ENCODE assay signal across 26 cellular contexts in the genomic region with DNA sequence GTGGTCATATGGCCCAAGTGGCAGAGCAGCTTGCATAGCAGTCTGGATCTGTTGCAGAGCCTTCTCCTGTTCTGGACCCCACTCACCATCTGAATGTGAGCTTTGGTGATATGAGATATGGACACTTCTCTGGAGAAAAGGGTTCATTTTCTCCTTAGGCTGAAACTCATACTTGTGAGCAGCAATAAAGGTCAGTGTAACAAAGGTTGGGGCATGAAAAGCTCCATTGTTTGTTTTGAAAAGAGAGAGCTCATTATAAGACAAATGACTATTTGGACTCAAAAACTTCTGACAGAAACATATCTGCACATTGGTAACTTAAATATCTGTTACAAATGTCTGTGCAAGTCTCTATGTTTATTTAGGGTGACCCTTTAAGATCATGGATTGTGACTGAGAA.
"Had no signal": no experiment of that assay in that cellular context is flagged by ENCODE, and none has a peak within 500 bp of the region (broad histone marks: within the 10 kb centered on the region; RNA-seq: fewer than 3 reads in every experiment).

No MANE protein-coding gene starts in this region.

- H3K27me3 ChIP-seq: ascending aorta, breast epithelium, cardiac muscle cell, colonic mucosa, esophagus squamous epithelium, gastrocnemius medialis had no signal

- H3K4me3 ChIP-seq: ascending aorta, breast epithelium, cardiac muscle cell, colonic mucosa, esophagus squamous epithelium, gastrocnemius medialis had no signal

- H3K4me1 ChIP-seq: ascending aorta, breast epithelium, colonic mucosa, esophagus squamous epithelium, gastrocnemius medialis had no signal

- DNase-seq: activated CD4-positive, alpha-beta memory T cell treated with anti-CD3 and anti-CD28 coated beads, Interleukin-2, amount 10 ng/mL, durations not matched to agents 7 days and 5 days; activated CD4-positive, alpha-beta T cell treated with anti-CD3 and anti-CD28 coated beads for 1 hour; activated CD4-positive, alpha-beta T cell treated with anti-CD3 and anti-CD28 coated beads for 4 hours; activated CD4-positive, alpha-beta T cell treated with anti-CD3 and anti-CD28 coated beads, Interleukin-2, amount 10 ng/mL, durations not matched to agents 7 days and 5 days; activated CD4-positive, alpha-beta T cell treated with anti-CD3 and anti-CD28 coated beads, Interleukin-2, amount 50 U/mL, for 4 hours; activated CD4-positive, CD25-positive, alpha-beta regulatory T cell; activated CD8-positive, alpha-beta memory T cell treated with anti-CD3 and anti-CD28 coated beads, Interleukin-2, amount 50 U/mL, for 48 hours; activated gamma-delta T cell; activated naive CD4-positive, alpha-beta T cell; activated naive CD4-positive, alpha-beta T cell treated with anti-CD3 and anti-CD28 coated beads, Interleukin-2, amount 10 ng/mL, durations not matched to agents 7 days and 5 days; activated naive CD8-positive, alpha-beta T cell treated with anti-CD3 and anti-CD28 coated beads, Interleukin-2, amount 10 ng/mL, durations not matched to agents 7 days and 5 days; activated T-cell treated with anti-CD3 and anti-CD28 coated beads for 4 hours; activated T-cell treated with anti-CD3 and anti-CD28 coated beads, Interleukin-2, amount 50 U/mL, for 24 hours; activated T-cell treated with anti-CD3 and anti-CD28 coated beads, Interleukin-2, amount 50 U/mL, for 72 hours; central memory CD4-positive, alpha-beta T cell; cerebellar nuclear complex; colonic mucosa; effector CD8-positive, alpha-beta T cell; esophagus squamous epithelium; foreskin fibroblast; gastrocnemius medialis; T-helper 2 cell had no signal

- H3K9me3 ChIP-seq: ascending aorta, colonic mucosa, esophagus squamous epithelium, gastrocnemius medialis had no signal

- H3K27ac ChIP-seq: ascending aorta, breast epithelium, cardiac muscle cell, colonic mucosa, epithelial cell of prostate, esophagus squamous epithelium, gastrocnemius medialis had no signal

- H3K36me3 ChIP-seq: ascending aorta, breast epithelium, cardiac muscle cell, colonic mucosa, esophagus squamous epithelium, gastrocnemius medialis had no signal
